21 cellular contexts compared by ENCODE assay signal in the genomic region with DNA sequence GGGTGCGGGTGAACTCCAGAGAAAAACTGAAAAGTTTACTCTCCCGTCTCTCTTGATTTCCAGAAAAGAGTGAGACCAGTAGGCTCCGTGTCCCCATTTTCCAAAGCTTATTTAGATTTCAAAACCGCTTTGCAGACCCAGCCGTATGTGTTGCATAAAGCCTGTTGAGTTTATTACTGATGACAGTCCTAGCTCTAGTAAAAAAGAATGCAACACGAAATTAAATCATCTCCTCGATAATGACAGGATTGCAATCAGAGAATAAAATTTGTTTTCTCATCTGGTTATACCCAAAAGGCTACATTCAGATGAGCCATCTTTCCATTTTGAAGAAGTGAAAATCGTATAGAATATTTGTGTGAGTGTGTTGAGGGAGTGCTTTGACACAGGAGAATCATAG. TPM values are rescaled to one million over a fixed set of nuclear protein-coding genes. Genes with fewer than 3 reads are reported as not detected.
A peak's percentile ranks its signal among the peaks of the same experiment; 100 is the strongest.
DNase-seq lines count a peak whose midpoint lies in the region; ATAC-seq and FAIRE-seq lines count a peak whose summit lies in the region.
"Had no signal": no experiment of that assay in that cellular context is flagged by ENCODE, and none has a peak within 500 bp of the region (broad histone marks: within the 10 kb centered on the region; RNA-seq: fewer than 3 reads in every experiment).

No MANE protein-coding gene starts in this region.

- no peak overlapping the region for H4K5ac ChIP-seq in mesendoderm (ENCODE audit: low read length)

- no peak overlapping the region for H3K23ac ChIP-seq in mesendoderm (ENCODE audit: low read length)

- no peak overlapping the region for H3K18ac ChIP-seq in mesendoderm (ENCODE audit: low read length)

- ATAC-seq in GM21825 (IDR thresholded peaks at IDR 0.05; ENCODE audit: unreplicated experiment) (no peak), HG02884 (IDR thresholded peaks at IDR 0.05; ENCODE audit: unreplicated experiment) (no peak)
- ATAC-seq: CD8-positive, alpha-beta T cell had no signal

- H2BK5ac ChIP-seq in mesendoderm (ENCODE audit: low read length), result no peak overlapping the region

- peak; percentile 31 for FAIRE-seq in colon (lab: Jason Lieb, UNC)
- FAIRE-seq: A204.1, D721Med, G401.6, GM12891 had no signal

- H3K56ac ChIP-seq in mesendoderm (ENCODE audit: low read length), result no peak overlapping the region

- H3K4me3 ChIP-seq in mesendoderm (ENCODE audit: low read length), result no peak overlapping the region
- H3K4me3 ChIP-seq: BLaER1 treated with 17β-estradiol and CSF1 and Interleukin-3, amounts not matched to agents 10 nM and 100 nM had no signal

- H3K79me1 ChIP-seq in mesendoderm (ENCODE audit: low read length), result no peaks in the 10 kb centered on the region

- H3K4me1 ChIP-seq in mesendoderm (ENCODE audit: control insufficient read depth, low read depth, low read length), result no peaks in the 10 kb centered on the region
- H3K4me1 ChIP-seq: BLaER1 treated with 17β-estradiol and CSF1 and Interleukin-3, amounts not matched to agents 10 nM and 100 nM; Caco-2 had no signal

- H2BK15ac ChIP-seq in mesendoderm (replicated peaks; ENCODE audit: low read depth), result no peak overlapping the region

- no peak overlapping the region for H3K9ac ChIP-seq in mesendoderm (ENCODE audit: low read length)
- H3K9ac ChIP-seq: BLaER1 treated with 17β-estradiol and CSF1 and Interleukin-3, amounts not matched to agents 10 nM and 100 nM had no signal

- H3K4ac ChIP-seq in mesendoderm (ENCODE audit: low read depth, low read length), result peak overlapping the region; percentile 36

- H3K27ac ChIP-seq in mesendoderm (ENCODE audit: low read depth, low read length), result no peak overlapping the region
- H3K27ac ChIP-seq: BLaER1 treated with 17β-estradiol and CSF1 and Interleukin-3, amounts not matched to agents 10 nM and 100 nM; C4-2B had no signal

- H3K36me3 ChIP-seq in mesendoderm (ENCODE audit: control insufficient read depth, insufficient read depth, low read length), result no peaks in the 10 kb centered on the region
- H3K36me3 ChIP-seq: BLaER1 treated with 17β-estradiol and CSF1 and Interleukin-3, amounts not matched to agents 10 nM and 100 nM had no signal

- H2BK120ac ChIP-seq in mesendoderm (ENCODE audit: low read depth, low read length), result no peak overlapping the region

- DNase-seq in SK-N-DZ (ENCODE audit: low spot score) (peak; percentile 85), mesendoderm (no peak)
- DNase-seq: 8988T; ACHN; Caco-2; Calu3; CD4-positive, alpha-beta T cell; CD8-positive, alpha-beta T cell; DMS79 treated with DMSO at 0.1 percent for 48 hours; GF-D8 had no signal

- H3K4me2 ChIP-seq in mesendoderm (ENCODE audit: low read length), result no peak overlapping the region
- H3K4me2 ChIP-seq: BLaER1 treated with 17β-estradiol and CSF1 and Interleukin-3, amounts not matched to agents 10 nM and 100 nM had no signal

- WGBS in mesendoderm (ENCODE audit: extremely low coverage, insufficient coverage, low lambda C conversion rate), result no CpG with 5 or more reads among the region's 8 CpGs

- H2AK5ac ChIP-seq in mesendoderm (ENCODE audit: low read length), result no peak overlapping the region

- no peaks in the 10 kb centered on the region for H3K27me3 ChIP-seq in mesendoderm (ENCODE audit: insufficient read depth, low read length, poor library complexity)
- H3K27me3 ChIP-seq: BLaER1 treated with 17β-estradiol and CSF1 and Interleukin-3, amounts not matched to agents 10 nM and 100 nM had no signal

- H3K79me2 ChIP-seq in mesendoderm (ENCODE audit: control insufficient read depth, insufficient read depth, low read length), result no peaks in the 10 kb centered on the region

- no peak overlapping the region for H4K8ac ChIP-seq in mesendoderm (ENCODE audit: low read depth, low read length)

RNA-seq across cellular contexts. Expression of gene VCX3A, which starts 16.1 kb away (rescaled TPM):
- not detected in 2 replicates for polyA plus RNA-seq in SK-N-DZ (2014; cell fraction: cytosol; rRNA removed)
- polyA plus RNA-seq in SK-N-DZ (2014; cell fraction: nucleus; rRNA removed), result not detected in 2 replicates
- 0.51 TPM for polyA plus RNA-seq in mesendoderm (2013, experiment 1 of 2)
- 0.53 TPM for polyA plus RNA-seq in mesendoderm (2013, experiment 2 of 2)
- polyA plus RNA-seq: AG04450, BJ had no signal
